25 cellular contexts compared by ENCODE assay signal in genomic region chr9:111231801-111232580, GRCh38.
"Had no signal": no experiment of that assay in that cellular context is flagged by ENCODE, and none has a peak within 500 bp of the region (broad histone marks: within the 10 kb centered on the region; RNA-seq: fewer than 3 reads in every experiment).

No MANE protein-coding gene starts in this region.

- H3K4me2 ChIP-seq: hepatocyte had no signal

- H2AFZ ChIP-seq: hepatocyte had no signal

- H3K27ac ChIP-seq: brain microvascular endothelial cell, hepatocyte, neutrophil, ovary, prostate gland, spleen, testis, vagina had no signal

- H3K27me3 ChIP-seq: brain microvascular endothelial cell, hepatocyte, neutrophil, ovary, spleen, testis, vagina had no signal

- H3K79me2 ChIP-seq: hepatocyte had no signal

- H3K9me3 ChIP-seq: neutrophil, ovary, prostate gland, spleen, testis, vagina had no signal

- ATAC-seq: activated CD8-positive, alpha-beta memory T cell treated with anti-CD3 and anti-CD28 coated beads, Interleukin-2, amount 10 ng/mL, durations not matched to agents 7 days and 5 days; activated CD8-positive, alpha-beta T cell treated with anti-CD3 and anti-CD28 coated beads for 36 hours; activated naive CD4-positive, alpha-beta T cell treated with anti-CD3 and anti-CD28 coated beads, Interleukin-2, amount 50 U/mL, for 72 hours; left ventricle myocardium superior; natural killer cell treated with Interleukin-12 subunit alpha and Interleukin-12 subunit beta and Interleukin-15 and Interleukin-18, amount 100 ng/mL, for 72 hours had no signal

- H3K36me3 ChIP-seq: brain microvascular endothelial cell, neutrophil, ovary, prostate gland, spleen, vagina had no signal

- H3K27ac Mint-ChIP-seq: activated CD4-positive, alpha-beta T cell treated with anti-CD3 and anti-CD28 coated beads, Interleukin-2, amount 10 ng/mL, durations not matched to agents 24 days and 14 days; activated CD8-positive, alpha-beta memory T cell treated with anti-CD3 and anti-CD28 coated beads, Interleukin-2, amount 10 ng/mL, durations not matched to agents 7 days and 5 days; activated CD8-positive, alpha-beta T cell treated with anti-CD3 and anti-CD28 coated beads for 36 hours; activated naive CD4-positive, alpha-beta T cell treated with anti-CD3 and anti-CD28 coated beads, Interleukin-2, amount 50 U/mL, for 72 hours; dendritic cell treated with granulocyte-macrophage colony-stimulating factor and Interleukin-4, amounts not matched to agents 40 ng/mL and 50 ng/mL, for 4 days; natural killer cell treated with Interleukin-12 subunit alpha and Interleukin-12 subunit beta and Interleukin-15 and Interleukin-18, amount 100 ng/mL, for 72 hours had no signal

- H3K4me1 Mint-ChIP-seq: activated CD4-positive, alpha-beta T cell treated with anti-CD3 and anti-CD28 coated beads, Interleukin-2, amount 10 ng/mL, durations not matched to agents 24 days and 14 days; activated CD8-positive, alpha-beta memory T cell treated with anti-CD3 and anti-CD28 coated beads, Interleukin-2, amount 10 ng/mL, durations not matched to agents 7 days and 5 days had no signal

- H3K4me3 Mint-ChIP-seq: activated CD4-positive, alpha-beta T cell treated with anti-CD3 and anti-CD28 coated beads, Interleukin-2, amount 10 ng/mL, durations not matched to agents 24 days and 14 days; activated CD8-positive, alpha-beta memory T cell treated with anti-CD3 and anti-CD28 coated beads, Interleukin-2, amount 10 ng/mL, durations not matched to agents 7 days and 5 days; activated CD8-positive, alpha-beta T cell treated with anti-CD3 and anti-CD28 coated beads for 36 hours; dendritic cell treated with granulocyte-macrophage colony-stimulating factor and Interleukin-4, amounts not matched to agents 40 ng/mL and 50 ng/mL, for 4 days; natural killer cell treated with Interleukin-12 subunit alpha and Interleukin-12 subunit beta and Interleukin-15 and Interleukin-18, amount 100 ng/mL, for 72 hours had no signal

- H3K4me3 ChIP-seq: hepatocyte, ovary, prostate gland, spleen, testis, vagina had no signal

- H3K4me1 ChIP-seq: prostate gland, spleen, testis, vagina had no signal

- H3K27me3 Mint-ChIP-seq: activated CD4-positive, alpha-beta T cell treated with anti-CD3 and anti-CD28 coated beads, Interleukin-2, amount 10 ng/mL, durations not matched to agents 24 days and 14 days; activated CD8-positive, alpha-beta memory T cell treated with anti-CD3 and anti-CD28 coated beads, Interleukin-2, amount 10 ng/mL, durations not matched to agents 7 days and 5 days; activated CD8-positive, alpha-beta T cell treated with anti-CD3 and anti-CD28 coated beads for 36 hours; natural killer cell treated with Interleukin-12 subunit alpha and Interleukin-12 subunit beta and Interleukin-15 and Interleukin-18, amount 100 ng/mL, for 72 hours had no signal

- H3K36me3 Mint-ChIP-seq: activated CD8-positive, alpha-beta memory T cell treated with anti-CD3 and anti-CD28 coated beads, Interleukin-2, amount 10 ng/mL, durations not matched to agents 7 days and 5 days; activated naive CD4-positive, alpha-beta T cell treated with anti-CD3 and anti-CD28 coated beads, Interleukin-2, amount 50 U/mL, for 72 hours; natural killer cell treated with Interleukin-12 subunit alpha and Interleukin-12 subunit beta and Interleukin-15 and Interleukin-18, amount 100 ng/mL, for 72 hours had no signal

- H3K9me3 Mint-ChIP-seq: activated CD4-positive, alpha-beta T cell treated with anti-CD3 and anti-CD28 coated beads, Interleukin-2, amount 10 ng/mL, durations not matched to agents 24 days and 14 days; activated CD8-positive, alpha-beta T cell treated with anti-CD3 and anti-CD28 coated beads for 36 hours; activated naive CD4-positive, alpha-beta T cell treated with anti-CD3 and anti-CD28 coated beads, Interleukin-2, amount 50 U/mL, for 72 hours; dendritic cell treated with granulocyte-macrophage colony-stimulating factor and Interleukin-4, amounts not matched to agents 40 ng/mL and 50 ng/mL, for 4 days; natural killer cell treated with Interleukin-12 subunit alpha and Interleukin-12 subunit beta and Interleukin-15 and Interleukin-18, amount 100 ng/mL, for 72 hours had no signal

- DNase-seq: activated CD4-positive, alpha-beta T cell treated with anti-CD3 and anti-CD28 coated beads, Interleukin-2, amount 10 ng/mL, durations not matched to agents 24 days and 14 days; activated CD8-positive, alpha-beta memory T cell treated with anti-CD3 and anti-CD28 coated beads, Interleukin-2, amount 10 ng/mL, durations not matched to agents 7 days and 5 days; activated CD8-positive, alpha-beta T cell treated with anti-CD3 and anti-CD28 coated beads for 36 hours; activated gamma-delta T cell; activated T-cell treated with anti-CD3 and anti-CD28 coated beads for 4 hours; aorta; brain microvascular endothelial cell; caudate nucleus; effector CD8-positive, alpha-beta T cell; glutamatergic neuron; left ventricle myocardium superior; mammary epithelial cell; ovary; spleen; stimulated activated CD4-positive, alpha-beta T cell treated with anti-CD3 and anti-CD28 coated beads, Interleukin-4, amount 100 ng/mL, for 1 hour; stimulated activated naive CD4-positive, alpha-beta T cell; testis; trophoblast cell had no signal
